Comparison of ENCODE assay signal across 29 cellular contexts in genomic region chr10:118307768-118308347, GRCh38.
"Had no signal": no experiment of that assay in that cellular context is flagged by ENCODE, and none has a peak within 500 bp of the region (broad histone marks: within the 10 kb centered on the region; RNA-seq: fewer than 3 reads in every experiment).

No MANE protein-coding gene starts in this region.

- H3K4me3 ChIP-seq: breast epithelium, neural progenitor cell, right atrium auricular region, smooth muscle cell, upper lobe of left lung had no signal

- H3K9ac ChIP-seq: neural progenitor cell, parathyroid adenoma had no signal

- H3K9me3 ChIP-seq: breast epithelium, right atrium auricular region, upper lobe of left lung had no signal

- H3K27ac Mint-ChIP-seq: immature natural killer cell, neural progenitor cell had no signal

- H3K9me3 Mint-ChIP-seq: central memory CD8-positive, alpha-beta T cell; immature natural killer cell; naive thymus-derived CD8-positive, alpha-beta T cell; neural progenitor cell had no signal

- H3K36me3 ChIP-seq: breast epithelium, neural progenitor cell had no signal

- H3K27ac ChIP-seq: breast epithelium, neural progenitor cell, parathyroid adenoma, right atrium auricular region, upper lobe of left lung, VCaP had no signal

- H3K4me1 Mint-ChIP-seq: central memory CD8-positive, alpha-beta T cell; immature natural killer cell had no signal

- H3K4me1 ChIP-seq: breast epithelium, parathyroid adenoma had no signal

- H3K4me3 Mint-ChIP-seq: central memory CD8-positive, alpha-beta T cell; immature natural killer cell; naive thymus-derived CD8-positive, alpha-beta T cell; neural progenitor cell had no signal

- DNase-seq: activated CD4-positive, alpha-beta T cell treated with anti-CD3 and anti-CD28 coated beads for 48 hours; activated CD4-positive, alpha-beta T cell treated with anti-CD3 and anti-CD28 coated beads, Interleukin-2, amount 50 U/mL, for 48 hours; activated CD8-positive, alpha-beta memory T cell treated with anti-CD3 and anti-CD28 coated beads, Interleukin-2, amount 50 U/mL, for 4 hours; activated gamma-delta T cell treated with Interleukin-2 at 50 U/mL for 16 hours; activated naive CD4-positive, alpha-beta T cell treated with anti-CD3 and anti-CD28 coated beads, Interleukin-2, amount 50 U/mL, for 16 hours; activated T-cell treated with anti-CD3 and anti-CD28 coated beads, Interleukin-2, amount 50 U/mL, for 1 hour; amniotic stem cell; effector CD8-positive, alpha-beta T cell; foreskin fibroblast; head of caudate nucleus; hypothalamus; immature natural killer cell; kidney; left colon; midbrain; naive thymus-derived CD8-positive, alpha-beta T cell; occipital lobe; stimulated activated CD4-positive, alpha-beta T cell treated with anti-CD3 and anti-CD28 coated beads, Interleukin-15, amount 100 ng/mL, for 24 hours; stimulated activated CD4-positive, alpha-beta T cell treated with anti-CD3 and anti-CD28 coated beads, Interleukin-2, amount 100 ng/mL, for 24 hours; stimulated activated naive CD4-positive, alpha-beta T cell; T-helper 1 cell; upper lobe of left lung had no signal

- H3K27me3 Mint-ChIP-seq: central memory CD8-positive, alpha-beta T cell; naive thymus-derived CD8-positive, alpha-beta T cell had no signal

- H3K27me3 ChIP-seq: breast epithelium, neural progenitor cell, right atrium auricular region, upper lobe of left lung had no signal
